ENCODE assay signal across 21 cellular contexts in genomic region chr13:31369213-31369612, GRCh38.
"Had no signal": no experiment of that assay in that cellular context is flagged by ENCODE, and none has a peak within 500 bp of the region (broad histone marks: within the 10 kb centered on the region; RNA-seq: fewer than 3 reads in every experiment).

No MANE protein-coding gene starts in this region.

- H3K27me3 Mint-ChIP-seq: activated CD4-positive, alpha-beta memory T cell treated with anti-CD3 and anti-CD28 coated beads, Interleukin-2, amount 10 ng/mL, durations not matched to agents 7 days and 5 days; activated CD4-positive, alpha-beta T cell treated with anti-CD3 and anti-CD28 coated beads for 36 hours; activated naive CD8-positive, alpha-beta T cell treated with anti-CD3 and anti-CD28 coated beads, Interleukin-2, amount 10 ng/mL, durations not matched to agents 7 days and 5 days had no signal

- H3K4me1 Mint-ChIP-seq: activated CD4-positive, alpha-beta memory T cell treated with anti-CD3 and anti-CD28 coated beads, Interleukin-2, amount 10 ng/mL, durations not matched to agents 7 days and 5 days; activated CD4-positive, alpha-beta T cell treated with anti-CD3 and anti-CD28 coated beads for 36 hours; activated naive CD8-positive, alpha-beta T cell treated with anti-CD3 and anti-CD28 coated beads, Interleukin-2, amount 10 ng/mL, durations not matched to agents 7 days and 5 days had no signal

- H3K36me3 Mint-ChIP-seq: activated naive CD8-positive, alpha-beta T cell treated with anti-CD3 and anti-CD28 coated beads, Interleukin-2, amount 10 ng/mL, durations not matched to agents 7 days and 5 days had no signal

- H3K9me3 ChIP-seq: ascending aorta had no signal

- H3K36me3 ChIP-seq: ascending aorta, WERI-Rb-1 had no signal

- H3K27me3 ChIP-seq: ascending aorta had no signal

- ATAC-seq: activated CD4-positive, alpha-beta T cell treated with anti-CD3 and anti-CD28 coated beads for 36 hours had no signal

- H3K4me1 ChIP-seq: ascending aorta had no signal

- DNase-seq: activated CD4-positive, alpha-beta memory T cell treated with anti-CD3 and anti-CD28 coated beads, Interleukin-2, amount 10 ng/mL, durations not matched to agents 7 days and 5 days; activated CD4-positive, alpha-beta T cell treated with anti-CD3 and anti-CD28 coated beads for 36 hours; activated CD4-positive, alpha-beta T cell treated with anti-CD3 and anti-CD28 coated beads, Interleukin-2, amount 50 U/mL, for 1 hour; activated naive CD4-positive, alpha-beta T cell treated with anti-CD3 and anti-CD28 coated beads, Interleukin-2, amount 50 U/mL, for 16 hours; activated naive CD8-positive, alpha-beta T cell treated with anti-CD3 and anti-CD28 coated beads, Interleukin-2, amount 10 ng/mL, durations not matched to agents 7 days and 5 days; activated T-cell treated with anti-CD3 and anti-CD28 coated beads for 4 hours; activated T-cell treated with anti-CD3 and anti-CD28 coated beads, Interleukin-2, amount 50 U/mL, for 48 hours; caudate nucleus; Kasumi-1; KBM-7; NCI-H1092; NCI-H1417; NCI-H1930; NCI-H345; NCI-H510A; NCI-H526 treated with DMSO at 0.1 percent for 48 hours; NCI-H82; SIG-M5; T-helper 1 cell; WERI-Rb-1 had no signal

- H3K27ac ChIP-seq: ascending aorta, WERI-Rb-1 had no signal

- H3K27ac Mint-ChIP-seq: activated CD4-positive, alpha-beta memory T cell treated with anti-CD3 and anti-CD28 coated beads, Interleukin-2, amount 10 ng/mL, durations not matched to agents 7 days and 5 days; activated CD4-positive, alpha-beta T cell treated with anti-CD3 and anti-CD28 coated beads for 36 hours; activated naive CD8-positive, alpha-beta T cell treated with anti-CD3 and anti-CD28 coated beads, Interleukin-2, amount 10 ng/mL, durations not matched to agents 7 days and 5 days had no signal

- H3K4me3 ChIP-seq: ascending aorta had no signal

- H3K4me3 Mint-ChIP-seq: activated CD4-positive, alpha-beta memory T cell treated with anti-CD3 and anti-CD28 coated beads, Interleukin-2, amount 10 ng/mL, durations not matched to agents 7 days and 5 days; activated CD4-positive, alpha-beta T cell treated with anti-CD3 and anti-CD28 coated beads for 36 hours; activated naive CD8-positive, alpha-beta T cell treated with anti-CD3 and anti-CD28 coated beads, Interleukin-2, amount 10 ng/mL, durations not matched to agents 7 days and 5 days had no signal
